In the genomic region with DNA sequence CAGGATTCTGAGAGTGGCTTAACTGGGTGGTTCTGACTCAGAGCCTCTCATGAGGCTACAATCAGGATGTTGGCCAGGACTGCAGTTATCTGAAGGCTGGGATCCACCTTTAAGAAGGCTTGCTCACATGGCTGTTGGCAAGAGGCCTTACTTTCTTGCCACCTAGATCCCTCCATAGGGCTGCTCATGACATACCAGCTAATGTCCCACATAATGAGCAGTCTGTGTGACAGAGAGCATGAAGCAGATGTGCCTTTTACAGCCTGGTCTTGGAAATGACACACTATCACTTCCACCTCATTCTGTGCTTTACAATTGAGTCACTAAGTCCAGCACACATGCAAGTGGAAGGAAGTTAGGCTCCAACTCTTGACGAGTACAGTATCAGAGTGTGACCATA, we compare ENCODE assay signal across 12 cellular contexts. TPM values are rescaled to one million over a fixed set of nuclear protein-coding genes. Genes with fewer than 3 reads are reported as not detected.
DNase-seq lines count a peak whose midpoint lies in the region; ATAC-seq and TF ChIP-seq lines count a peak whose summit lies in the region.
"Had no signal": no experiment of that assay in that cellular context is flagged by ENCODE, and none has a peak within 500 bp of the region (broad histone marks: within the 10 kb centered on the region; RNA-seq: fewer than 3 reads in every experiment).

No MANE protein-coding gene starts in this region.

- H3K36me3 ChIP-seq in Caco-2 (ENCODE audit: control insufficient read depth, insufficient read depth, low read length) (no peaks in the 10 kb centered on the region), HAP-1 (replicated peaks) (peaks cover 2% of the 10 kb centered on the region)

- peaks cover 2% of the 10 kb centered on the region for H3K4me1 Mint-ChIP-seq in activated naive CD8-positive, alpha-beta T cell treated with anti-CD3 and anti-CD28 coated beads for 36 hours
- no peaks in the 10 kb centered on the region for H3K4me1 Mint-ChIP-seq in Caco-2 (ENCODE audit: low read depth, unreplicated experiment)

- POLR2A ChIA-PET in Caco-2 (lab: Charles Lee), result no interaction called here

- CTCF ChIA-PET in Caco-2 (lab: Charles Lee), result no interaction called here

- H3K4me3 ChIP-seq in Caco-2 (ENCODE audit: low read depth, low read length), result no peak overlapping the region
- H3K4me3 ChIP-seq in HAP-1, result no peak overlapping the region

- H3K9me3 Mint-ChIP-seq in activated naive CD8-positive, alpha-beta T cell treated with anti-CD3 and anti-CD28 coated beads for 36 hours, result no peaks in the 10 kb centered on the region
- no peaks in the 10 kb centered on the region for H3K9me3 Mint-ChIP-seq in Caco-2 (ENCODE audit: unreplicated experiment)
- H3K9me3 Mint-ChIP-seq: CD4-positive, alpha-beta T cell had no signal

- H3K4me1 ChIP-seq in Caco-2 (no peaks in the 10 kb centered on the region), HAP-1 (no peaks in the 10 kb centered on the region; the same call in 1 of the 2 replicates)

- ATAC-seq in GM18517 (IDR thresholded peaks at IDR 0.05; ENCODE audit: unreplicated experiment) (peak; percentile 43), HG03442 (IDR thresholded peaks at IDR 0.05; ENCODE audit: unreplicated experiment) (peak; percentile 49)

- H3K36me3 Mint-ChIP-seq in activated naive CD8-positive, alpha-beta T cell treated with anti-CD3 and anti-CD28 coated beads for 36 hours, result peaks cover 5% of the 10 kb centered on the region
- H3K36me3 Mint-ChIP-seq in Caco-2 (ENCODE audit: insufficient read depth, unreplicated experiment), result peaks cover 16% of the 10 kb centered on the region

- in situ Hi-C loops in HAP-1 (cut with MboI; ENCODE audit: low sequenced_read_pairs), result no loop called here

- peak overlapping the region; percentile 38 for H3K27ac Mint-ChIP-seq in activated naive CD8-positive, alpha-beta T cell treated with anti-CD3 and anti-CD28 coated beads for 36 hours
- no peak overlapping the region for H3K27ac Mint-ChIP-seq in Caco-2 (ENCODE audit: unreplicated experiment)
- H3K27ac Mint-ChIP-seq: CD4-positive, alpha-beta T cell had no signal

- H3K27me3 ChIP-seq in Caco-2 (replicated peaks; ENCODE audit: control insufficient read depth, insufficient read depth, low read length) (no peaks in the 10 kb centered on the region), HAP-1 (ENCODE audit: low read depth) (no peaks in the 10 kb centered on the region)

- TF ChIP-seq CTCF in Caco-2 (IDR thresholded peaks at IDR 0.05; ENCODE audit: insufficient read depth in 1 of 2, low read depth in 1 of 2, low read length in 1 of 2, severe bottlenecking in 1 of 2, unreplicated experiment in 1 of 2), result no peak

- peak; percentile 24 for DNase-seq in AG08395 (ENCODE audit: low spot score)
- DNase-seq in activated naive CD8-positive, alpha-beta T cell treated with anti-CD3 and anti-CD28 coated beads for 36 hours, result no peak
- DNase-seq in NCI-H1694 (lab: John Stamatoyannopoulos, UW), result no peak
- DNase-seq in Caco-2, result no peak
- no peak for DNase-seq in HAP-1 (ENCODE audit: low spot score in 2 of 2)
- DNase-seq in NK-92 (lab: John Stamatoyannopoulos, UW; ENCODE audit: unreplicated experiment), result no peak
- DNase-seq: CD4-positive, alpha-beta T cell; NCI-H526 treated with DMSO at 0.1 percent for 48 hours; nucleus accumbens; WERI-Rb-1 had no signal

- intact Hi-C loops in Caco-2 (cut with micrococcal nuclease; ENCODE audit: unreplicated experiment), result no loop called here

- BruUV-seq in Caco-2 (replicated peaks; lab: Mats Ljungman, UMichigan), result no TSS peak

- H3K9me3 ChIP-seq in Caco-2, result no peaks in the 10 kb centered on the region
- no peaks in the 10 kb centered on the region for H3K9me3 ChIP-seq in HAP-1

- H3K27me3 Mint-ChIP-seq in activated naive CD8-positive, alpha-beta T cell treated with anti-CD3 and anti-CD28 coated beads for 36 hours, result no peaks in the 10 kb centered on the region
- H3K27me3 Mint-ChIP-seq in Caco-2 (ENCODE audit: insufficient read depth, unreplicated experiment), result no peaks in the 10 kb centered on the region
- H3K27me3 Mint-ChIP-seq: CD4-positive, alpha-beta T cell had no signal

- H3K4me3 Mint-ChIP-seq in activated naive CD8-positive, alpha-beta T cell treated with anti-CD3 and anti-CD28 coated beads for 36 hours, result no peak overlapping the region
- H3K4me3 Mint-ChIP-seq in Caco-2 (ENCODE audit: unreplicated experiment), result no peak overlapping the region
- H3K4me3 Mint-ChIP-seq: CD4-positive, alpha-beta T cell had no signal

RNA-seq across cellular contexts. Expression of a gene that starts 4.3 kb away (rescaled TPM):
- total RNA-seq in activated naive CD8-positive, alpha-beta T cell treated with anti-CD3 and anti-CD28 coated beads for 36 hours, result 100 to 1,000 TPM; 255 to 258 TPM
- total RNA-seq in Caco-2 (2022), result 233 and 264 TPM in 2 replicates

RNA-seq across cellular contexts. Expression of a gene that starts 27.3 kb away (rescaled TPM):
- 10 to 100 TPM; 32.6 to 40.6 TPM for total RNA-seq in activated naive CD8-positive, alpha-beta T cell treated with anti-CD3 and anti-CD28 coated beads for 36 hours
- 41.8 and 46.5 TPM in 2 replicates for total RNA-seq in Caco-2 (2022)

RNA-seq across cellular contexts. Expression of a gene that starts 30.4 kb away (rescaled TPM):
- 10 to 100 TPM; 12.1 to 12.9 TPM for total RNA-seq in activated naive CD8-positive, alpha-beta T cell treated with anti-CD3 and anti-CD28 coated beads for 36 hours
- total RNA-seq in Caco-2 (2022), result 9.3 and 11.1 TPM in 2 replicates

RNA-seq across cellular contexts. Expression of a gene that starts 48.4 kb away (rescaled TPM):
- total RNA-seq in activated naive CD8-positive, alpha-beta T cell treated with anti-CD3 and anti-CD28 coated beads for 36 hours, result 100 to 1,000 TPM; 165 to 169 TPM
- 141 and 154 TPM in 2 replicates for total RNA-seq in Caco-2 (2022)
